Comparison of ENCODE assay signal across 28 cellular contexts in genomic region chr12:19194963-19195362, GRCh38.
"Had no signal": no experiment of that assay in that cellular context is flagged by ENCODE, and none has a peak within 500 bp of the region (broad histone marks: within the 10 kb centered on the region; RNA-seq: fewer than 3 reads in every experiment).

No MANE protein-coding gene starts in this region.

- FAIRE-seq: astrocyte, bronchial epithelial cell had no signal

- H3K9me3 ChIP-seq: esophagus muscularis mucosa, gastrocnemius medialis, heart left ventricle had no signal

- H3K27me3 ChIP-seq: brain microvascular endothelial cell, dorsolateral prefrontal cortex, esophagus muscularis mucosa, foreskin keratinocyte, gastrocnemius medialis, heart left ventricle had no signal

- H3K27ac ChIP-seq: brain microvascular endothelial cell, coronary artery, dorsolateral prefrontal cortex, esophagus muscularis mucosa, foreskin keratinocyte, gastrocnemius medialis, heart left ventricle had no signal

- DNase-seq: activated CD4-positive, alpha-beta memory T cell treated with anti-CD3 and anti-CD28 coated beads, Interleukin-2, amount 10 ng/mL, durations not matched to agents 7 days and 5 days; activated CD4-positive, alpha-beta T cell treated with anti-CD3 and anti-CD28 coated beads for 1 hour; activated CD4-positive, alpha-beta T cell treated with anti-CD3 and anti-CD28 coated beads for 4 hours; activated CD4-positive, alpha-beta T cell treated with anti-CD3 and anti-CD28 coated beads, Interleukin-2, amount 10 ng/mL, durations not matched to agents 7 days and 5 days; activated CD4-positive, alpha-beta T cell treated with anti-CD3 and anti-CD28 coated beads, Interleukin-2, amount 50 U/mL, for 4 hours; activated CD8-positive, alpha-beta memory T cell treated with anti-CD3 and anti-CD28 coated beads, Interleukin-2, amount 50 U/mL, for 48 hours; activated effector memory CD4-positive, alpha-beta T cell treated with Interleukin-2 at 50 U/mL for 16 hours; activated gamma-delta T cell treated with Interleukin-2 at 50 U/mL for 16 hours; activated naive CD4-positive, alpha-beta T cell treated with anti-CD3 and anti-CD28 coated beads, Interleukin-2, amount 50 U/mL, for 16 hours; activated naive CD4-positive, alpha-beta T cell treated with Interleukin-2 at 50 U/mL for 16 hours; activated T-cell treated with anti-CD3 and anti-CD28 coated beads for 4 hours; activated T-cell treated with anti-CD3 and anti-CD28 coated beads, Interleukin-2, amount 50 U/mL, for 24 hours; amniotic stem cell; anterior cingulate cortex; brain microvascular endothelial cell; dorsolateral prefrontal cortex; effector memory CD8-positive, alpha-beta T cell; erythroblast; foreskin keratinocyte; gastrocnemius medialis; glutamatergic neuron; heart left ventricle; T-helper 2 cell had no signal

- H3K36me3 ChIP-seq: brain microvascular endothelial cell, esophagus muscularis mucosa, gastrocnemius medialis, heart left ventricle had no signal

- H3K4me3 ChIP-seq: coronary artery, dorsolateral prefrontal cortex, esophagus muscularis mucosa, gastrocnemius medialis, heart left ventricle had no signal

- H3K4me1 ChIP-seq: gastrocnemius medialis had no signal

- ATAC-seq: activated T-helper 17 cell treated with anti-CD3 and anti-CD28 coated beads, Interleukin-2, amount 50 U/mL, for 72 hours; effector memory CD8-positive, alpha-beta T cell; foreskin keratinocyte; gastrocnemius medialis; heart left ventricle had no signal
